ENCODE assay signal across 1 cellular context in genomic region chr1:221708076-221708571, GRCh38.
A peak's percentile ranks its signal among the peaks of the same experiment; 100 is the strongest.
TF ChIP-seq lines count a peak whose summit lies in the region.

No MANE protein-coding gene starts in this region.

TF ChIP-seq in K562, 482 proteins besides CTCF, POLR2A, EP300 and RAD21 (continued from another document and continues in another):
- TF ChIP-seq KDM5B (IDR thresholded peaks at IDR 0.05; ENCODE audit: insufficient replicate concordance, low read depth, low read length) (no peak), ZNF778 (CRISPR knock-in tag; IDR thresholded peaks at IDR 0.05) (no peak), MED1 (CRISPR knock-in tag; IDR thresholded peaks at IDR 0.05; ENCODE audit: borderline replicate concordance) (no peak), ARID3B (CRISPR knock-in tag; IDR thresholded peaks at IDR 0.05; ENCODE audit: borderline replicate concordance) (no peak), GABPA (tag; conservative IDR thresholded peaks at IDR 0.05; ENCODE audit: low read depth) (peak; percentile 83), ATF1 (CRISPR knock-in tag; IDR thresholded peaks at IDR 0.05) (no peak), ATF1 (tag; IDR thresholded peaks at IDR 0.05) (peak; percentile 39; the same call in 1 of the 2 replicates), SIN3A (IDR thresholded peaks at IDR 0.05; ENCODE audit: borderline replicate concordance in 2 of 2, control insufficient read depth in 1 of 2, low read depth in 2 of 2, low read length in 2 of 2) (no peak), MAFK (IDR thresholded peaks at IDR 0.05; ENCODE audit: low read length) (no peak), FOXK2 (conservative IDR thresholded peaks at IDR 0.05 in 1 of 2, IDR thresholded peaks at IDR 0.05 in 1 of 2; ENCODE audit: low read depth in 2 of 2) (peak; percentile 80 to 81), ZNF311 (CRISPR knock-in tag; IDR thresholded peaks at IDR 0.05) (0 out of 2 replicates have a peak, but pooled peaks have one; percentile 19), DNMT1 (IDR thresholded peaks at IDR 0.05) (no peak), TAF9B (IDR thresholded peaks at IDR 0.05; ENCODE audit: partially characterized antibody) (peak; percentile 39), ZBTB8A (IDR thresholded peaks at IDR 0.05; ENCODE audit: partially characterized antibody) (no peak), NR3C1 (CRISPR knock-in tag; IDR thresholded peaks at IDR 0.05) (no peak), SMARCE1 (IDR thresholded peaks at IDR 0.05) (peak; percentile 88), NCOA4 (IDR thresholded peaks at IDR 0.05; ENCODE audit: partially characterized antibody) (no peak), ZNF134 (CRISPR knock-in tag; conservative IDR thresholded peaks at IDR 0.05) (0 out of 2 replicates have a peak, but pooled peaks have one; percentile 28), CLOCK (CRISPR knock-in tag; IDR thresholded peaks at IDR 0.05; ENCODE audit: borderline replicate concordance) (no peak), ZNF224 (CRISPR knock-in tag; IDR thresholded peaks at IDR 0.05) (no peak), ATF3 (IDR thresholded peaks at IDR 0.05) (peak; percentile 83), ATF3 (CRISPR knock-in tag; conservative IDR thresholded peaks at IDR 0.05) (no peak), ZBTB34 (CRISPR knock-in tag; IDR thresholded peaks at IDR 0.05) (no peak), USF2 (CRISPR knock-in tag; IDR thresholded peaks at IDR 0.05) (no peak), ZNF764 (CRISPR knock-in tag; IDR thresholded peaks at IDR 0.05; ENCODE audit: low read depth) (no peak), HMG20A (CRISPR knock-in tag; conservative IDR thresholded peaks at IDR 0.05) (no peak), CGGBP1 (CRISPR knock-in tag; IDR thresholded peaks at IDR 0.05) (no peak), TSC22D4 (tag; IDR thresholded peaks at IDR 0.05) (no peak), ZNF140 (CRISPR knock-in tag; IDR thresholded peaks at IDR 0.05) (no peak), E2F1 (CRISPR knock-in tag; IDR thresholded peaks at IDR 0.05) (no peak), CREB3L1 (IDR thresholded peaks at IDR 0.05; ENCODE audit: borderline replicate concordance, low read depth) (0 out of 2 replicates have a peak, but pooled peaks have one; percentile 48), ZNF143 (CRISPR knock-in tag; IDR thresholded peaks at IDR 0.05) (no peak), ZNF232 (CRISPR knock-in tag; IDR thresholded peaks at IDR 0.05) (no peak), ZMIZ1 (IDR thresholded peaks at IDR 0.05; ENCODE audit: low read depth in 2 of 2, low read length in 2 of 2) (peak in 1 of 2 experiments; percentile 81; a peak in 2 of 4 replicates), SETDB1 (IDR thresholded peaks at IDR 0.05; ENCODE audit: low read length) (no peak), LEF1 (IDR thresholded peaks at IDR 0.05) (peak; percentile 92), SMAD1 (IDR thresholded peaks at IDR 0.05; ENCODE audit: low read depth, low read length, partially characterized antibody) (no peak), TAL1 (IDR thresholded peaks at IDR 0.05) (peak; percentile 71), NFE2L1 (tag; IDR thresholded peaks at IDR 0.05; ENCODE audit: borderline replicate concordance, low read depth) (no peak), EGR1 (conservative IDR thresholded peaks at IDR 0.05) (no peak), HOMEZ (CRISPR knock-in tag; IDR thresholded peaks at IDR 0.05) (no peak), MECOM (CRISPR knock-in tag; IDR thresholded peaks at IDR 0.05) (peak; percentile 89), ZNF165 (CRISPR knock-in tag; IDR thresholded peaks at IDR 0.05; ENCODE audit: borderline replicate concordance) (no peak), HES1 (IDR thresholded peaks at IDR 0.05; ENCODE audit: low read depth) (peak; percentile 81), PTBP1 (IDR thresholded peaks at IDR 0.05; ENCODE audit: low read depth, low read length) (no peak), ZNF253 (CRISPR knock-in tag; conservative IDR thresholded peaks at IDR 0.05) (no peak), NFRKB (IDR thresholded peaks at IDR 0.05; ENCODE audit: low read depth) (peak; percentile 90; the same call in 1 of the 2 replicates), YY1 (IDR thresholded peaks at IDR 0.05; ENCODE audit: borderline replicate concordance in 1 of 3, control insufficient read depth in 1 of 3, extremely low read depth in 1 of 3, insufficient read depth in 3 of 3, insufficient read length in 1 of 3, insufficient replicate concordance in 2 of 3, low read depth in 1 of 3, low read length in 2 of 3) (no peak), TCF7 (IDR thresholded peaks at IDR 0.05; ENCODE audit: borderline replicate concordance) (0 out of 2 replicates have a peak, but pooled peaks have one; percentile 59), VEZF1 (CRISPR knock-in tag; IDR thresholded peaks at IDR 0.05) (peak; percentile 72)
